Comparison of ENCODE assay signal across 18 cellular contexts in the genomic region with DNA sequence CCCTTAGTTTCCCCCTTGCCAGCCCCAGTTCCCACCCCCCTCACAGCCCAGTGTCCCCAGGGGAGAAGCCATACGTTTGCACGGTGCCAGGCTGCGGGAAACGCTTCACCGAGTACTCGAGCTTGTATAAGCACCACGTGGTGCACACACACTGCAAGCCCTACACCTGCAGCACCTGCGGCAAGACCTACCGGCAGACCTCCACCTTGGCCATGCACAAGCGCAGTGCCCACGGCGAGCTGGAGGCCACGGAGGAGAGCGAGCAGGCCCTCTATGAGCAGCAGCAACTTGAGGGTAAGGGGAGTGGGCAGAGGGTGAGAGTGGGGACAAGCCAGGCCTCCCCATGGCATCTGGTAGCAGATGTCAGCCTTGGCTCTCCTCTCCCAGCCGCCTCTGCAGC. TPM values are rescaled to one million over a fixed set of nuclear protein-coding genes. Genes with fewer than 3 reads are reported as not detected.
A peak's percentile ranks its signal among the peaks of the same experiment; 100 is the strongest.
DNase-seq lines count a peak whose midpoint lies in the region; ATAC-seq and TF ChIP-seq lines count a peak whose summit lies in the region.
"Had no signal": no experiment of that assay in that cellular context is flagged by ENCODE, and none has a peak within 500 bp of the region (broad histone marks: within the 10 kb centered on the region; RNA-seq: fewer than 3 reads in every experiment).

No MANE protein-coding gene starts in this region.

- H3K4me1 ChIP-seq in stomach (peaks cover 4 to 10% (median 8%) of the 10 kb centered on the region in 4 donors), uterus (peaks cover 0 to 4% of the 10 kb centered on the region in 2 donors)

- no peak for TF ChIP-seq EP300 in stomach (IDR thresholded peaks at IDR 0.05)

- peak; percentile 38 to 59 for ATAC-seq in naive B cell (ENCODE audit: low read depth in 2 of 2)
- ATAC-seq in activated CD4-positive, alpha-beta T cell treated with anti-CD3 and anti-CD28 coated beads for 36 hours = no peak
- ATAC-seq: PC-3 had no signal

- H3K36me3 ChIP-seq in stomach (peaks cover 62 to 92% (median 85%) of the 10 kb centered on the region in 4 donors), uterus (no peaks in the 10 kb centered on the region)

- intact Hi-C loops in activated CD4-positive, alpha-beta T cell treated with anti-CD3 and anti-CD28 coated beads for 36 hours (cut with DNase I, micrococcal nuclease) = no loop called here
- intact Hi-C loops in stomach (cut with DNase I; ENCODE audit: low total_unique reads) (no loop called here), uterus (cut with DNase I; ENCODE audit: low total_unique reads) (no loop called here)

- no peak overlapping the region for H3K27ac ChIP-seq in stomach
- no peak overlapping the region for H3K27ac ChIP-seq in uterus
- H3K27ac ChIP-seq: 22Rv1, C4-2B, GM23248 had no signal

- no peaks in the 10 kb centered on the region for H3K9me3 ChIP-seq in stomach
- no peaks in the 10 kb centered on the region for H3K9me3 ChIP-seq in uterus

- DNase-seq in NCI-H1436 (lab: John Stamatoyannopoulos, UW) (peak; percentile 30), NCI-H1436 treated with DMSO at 0.1 percent for 48 hours (lab: John Stamatoyannopoulos, UW) (no peak), DMS79 treated with DMSO at 0.1 percent for 48 hours (lab: John Stamatoyannopoulos, UW) (peak; percentile 68), NCI-H510A treated with DMSO at 0.1 percent for 48 hours (lab: John Stamatoyannopoulos, UW) (peak; percentile 63), naive B cell (no peak), stomach (no peak), uterus (no peak)
- no peak for DNase-seq in activated CD4-positive, alpha-beta T cell treated with anti-CD3 and anti-CD28 coated beads for 36 hours
- DNase-seq: COR-L47, GDM1, GM23248, NCI-H1417 treated with DMSO at 0.1 percent for 48 hours, NCI-H2081 treated with DMSO at 0.1 percent for 48 hours, NCI-H524 treated with DMSO at 0.1 percent for 48 hours, PC-3 had no signal

- no peak for TF ChIP-seq CTCF in stomach (IDR thresholded peaks at IDR 0.05)
- no peak for TF ChIP-seq CTCF in uterus (IDR thresholded peaks at IDR 0.05)

- no peak for TF ChIP-seq POLR2A in stomach (IDR thresholded peaks at IDR 0.05)
- no peak for TF ChIP-seq POLR2A in uterus (IDR thresholded peaks at IDR 0.05)

- H3K9me3 Mint-ChIP-seq in naive B cell = no peaks in the 10 kb centered on the region
- H3K9me3 Mint-ChIP-seq in activated CD4-positive, alpha-beta T cell treated with anti-CD3 and anti-CD28 coated beads for 36 hours (ENCODE audit: low read depth) = no peaks in the 10 kb centered on the region
- H3K9me3 Mint-ChIP-seq: IgD-negative memory B cell had no signal

- peaks cover 20 to 25% of the 10 kb centered on the region in 2 donors for H3K36me3 Mint-ChIP-seq in naive B cell
- H3K36me3 Mint-ChIP-seq in activated CD4-positive, alpha-beta T cell treated with anti-CD3 and anti-CD28 coated beads for 36 hours (ENCODE audit: low read depth) = peaks cover 11% of the 10 kb centered on the region

- H3K27me3 Mint-ChIP-seq in naive B cell = no peaks in the 10 kb centered on the region
- no peaks in the 10 kb centered on the region for H3K27me3 Mint-ChIP-seq in activated CD4-positive, alpha-beta T cell treated with anti-CD3 and anti-CD28 coated beads for 36 hours
- H3K27me3 Mint-ChIP-seq: IgD-negative memory B cell had no signal

- CTCF ChIA-PET in activated CD4-positive, alpha-beta T cell treated with anti-CD3 and anti-CD28 coated beads for 36 hours (lab: Charles Lee) = interaction anchor here (0.6 to 13.9 kb wide), 5 partner anchors 32 to 180 kb away, joined by 3 to 277 read pairs (median 5); a partner anchor contains a TSS

- 71 to 84% (median 79%) methylated on average over 13 to 15 of the region's 15 CpGs for WGBS in stomach, 5 donors

- H3K27me3 ChIP-seq in stomach (no peaks in the 10 kb centered on the region), uterus (no peaks in the 10 kb centered on the region)

- no peak overlapping the region for H3K4me3 Mint-ChIP-seq in naive B cell
- no peak overlapping the region for H3K4me3 Mint-ChIP-seq in activated CD4-positive, alpha-beta T cell treated with anti-CD3 and anti-CD28 coated beads for 36 hours

- peaks cover 17 to 21% (median 18%) of the 10 kb centered on the region in 3 donors for H3K4me1 Mint-ChIP-seq in naive B cell
- peaks cover 6% of the 10 kb centered on the region for H3K4me1 Mint-ChIP-seq in activated CD4-positive, alpha-beta T cell treated with anti-CD3 and anti-CD28 coated beads for 36 hours

- peak overlapping the region in 2 of 6 donors; percentile 0 to 55 for H3K27ac Mint-ChIP-seq in naive B cell
- H3K27ac Mint-ChIP-seq in activated CD4-positive, alpha-beta T cell treated with anti-CD3 and anti-CD28 coated beads for 36 hours = no peak overlapping the region

- no peak overlapping the region for H3K4me3 ChIP-seq in stomach
- H3K4me3 ChIP-seq in uterus = no peak overlapping the region
- H3K4me3 ChIP-seq: GM23248 had no signal

- POLR2A ChIA-PET in activated CD4-positive, alpha-beta T cell treated with anti-CD3 and anti-CD28 coated beads for 36 hours (lab: Charles Lee) = no interaction called here

RNA-seq across cellular contexts. Expression of a gene that starts 5.1 kb away (rescaled TPM):
- polyA plus RNA-seq in naive B cell (ENCODE audit: low read depth in 6 of 6) (100 to 1,000 TPM in 1 of 6 donors, 10 to 100 TPM in 5; 25.8 to 104 (median 58.3) TPM), stomach (10 to 100 TPM; 15.2 to 32.8 (median 17.7) TPM)
- 10 to 100 TPM; 74.1 to 86.6 TPM for total RNA-seq in activated CD4-positive, alpha-beta T cell treated with anti-CD3 and anti-CD28 coated beads for 36 hours
- total RNA-seq in stomach (10 to 100 TPM in 4 of 5 donors, 1 to 10 TPM in 1; 4.9 to 35.3 (median 14.9) TPM), uterus (1 to 10 TPM in 3 of 4 donors, under 1 TPM in 1; 0.26 to 8.9 (median 3.1) TPM)

RNA-seq across cellular contexts. Expression of a gene that starts 33.0 kb away (rescaled TPM):
- polyA plus RNA-seq in naive B cell (ENCODE audit: low read depth in 6 of 6) = 10 to 100 TPM; 22.4 to 42.1 (median 29.8) TPM
- total RNA-seq in activated CD4-positive, alpha-beta T cell treated with anti-CD3 and anti-CD28 coated beads for 36 hours = 10 to 100 TPM; 35.2 to 40.1 TPM
- 10 to 100 TPM; 15.1 to 92.0 (median 38.2) TPM for total RNA-seq in stomach
- 10 to 100 TPM; 19.4 to 23.8 (median 23.2) TPM for polyA plus RNA-seq in stomach
- total RNA-seq in uterus = 10 to 100 TPM; 18.9 to 56.1 (median 41.1) TPM

RNA-seq across cellular contexts. Expression of a gene that starts 49.9 kb away (rescaled TPM):
- polyA plus RNA-seq in naive B cell (ENCODE audit: low read depth in 6 of 6) (10 to 100 TPM in 1 of 6 donors, 1 to 10 TPM in 4, not detected in 1; 5.6 to 13.9 (median 5.7) TPM), stomach (10 to 100 TPM; 13.8 to 33.1 (median 22.0) TPM)
- total RNA-seq in activated CD4-positive, alpha-beta T cell treated with anti-CD3 and anti-CD28 coated beads for 36 hours = 10 to 100 TPM; 16.5 to 19.2 TPM
- total RNA-seq in stomach (10 to 100 TPM in 3 of 5 donors, 1 to 10 TPM in 2; 2.6 to 34.6 (median 10.5) TPM), uterus (10 to 100 TPM in 1 of 4 donors, 1 to 10 TPM in 3; 1.5 to 26.6 (median 7.8) TPM)

Comparison
In these comparisons a context has a peak if more than half of its experiments do, and no peak if none do; other contexts are left out.
1. DNase-seq: peak in NCI-H1436 (single experiment), DMS79 treated with DMSO at 0.1 percent for 48 hours (single experiment) and NCI-H510A treated with DMSO at 0.1 percent for 48 hours (single experiment); none in NCI-H1436 treated with DMSO at 0.1 percent for 48 hours (single experiment), naive B cell (single experiment), activated CD4-positive, alpha-beta T cell treated with anti-CD3 and anti-CD28 coated beads for 36 hours (single experiment), stomach (single experiment) and uterus (0 of 2).